Comparison of ENCODE assay signal across 26 cellular contexts in genomic region chr12:3246253-3246652, GRCh38.
"Had no signal": no experiment of that assay in that cellular context is flagged by ENCODE, and none has a peak within 500 bp of the region (broad histone marks: within the 10 kb centered on the region; RNA-seq: fewer than 3 reads in every experiment).

No MANE protein-coding gene starts in this region.

- H3K27me3 Mint-ChIP-seq: activated B cell treated with CpG ODN at 0.5 μM for 24 hours; activated CD4-positive, alpha-beta T cell treated with anti-CD3 and anti-CD28 coated beads for 36 hours had no signal

- DNase-seq: activated B cell treated with CpG ODN at 0.5 μM for 24 hours; activated CD4-positive, alpha-beta T cell treated with anti-CD3 and anti-CD28 coated beads for 36 hours; activated CD4-positive, alpha-beta T cell treated with anti-CD3 and anti-CD28 coated beads, Interleukin-2, amount 50 U/mL, for 4 hours; activated CD8-positive, alpha-beta memory T cell treated with anti-CD3 and anti-CD28 coated beads for 24 hours; activated CD8-positive, alpha-beta memory T cell treated with anti-CD3 and anti-CD28 coated beads, Interleukin-2, amount 50 U/mL, for 4 hours; activated naive CD4-positive, alpha-beta T cell; activated naive CD8-positive, alpha-beta T cell treated with anti-CD3 and anti-CD28 coated beads for 36 hours; activated T-cell treated with anti-CD3 and anti-CD28 coated beads, Interleukin-2, amount 50 U/mL, for 4 hours; endodermal cell; pancreas; right lobe of liver; stimulated activated CD4-positive, alpha-beta T cell treated with anti-CD3 and anti-CD28 coated beads, Interleukin-15, amount 100 ng/mL, for 24 hours; stomach; T-helper 9 cell; trophoblast cell had no signal

- ATAC-seq: activated CD4-positive, alpha-beta T cell treated with anti-CD3 and anti-CD28 coated beads for 36 hours; activated T-cell treated with anti-CD3 and anti-CD28 coated beads, Interleukin-2, amount 50 U/mL, for 4 hours; natural killer cell treated with Interleukin-12 subunit alpha and Interleukin-12 subunit beta and Interleukin-15 and Interleukin-18, amount 100 ng/mL, for 72 hours; pancreas; right lobe of liver; stimulated activated memory B cell treated with anti-CD40 and anti-IgM and Interleukin-4, amounts not matched to agents 10 μg/mL and 1 μg/mL and 100 μg/mL, for 72 hours had no signal

- H3K4me3 ChIP-seq: lung, pancreas, right lobe of liver, smooth muscle cell, stomach, vagina had no signal

- FAIRE-seq: astrocyte, colon, keratinocyte, pancreas had no signal

- H3K27ac ChIP-seq: epithelial cell of prostate, pancreas, right lobe of liver, stomach, vagina had no signal

- H3K4me1 ChIP-seq: pancreas had no signal

- H3K27me3 ChIP-seq: pancreas, right lobe of liver, stomach, vagina had no signal

- H3K36me3 Mint-ChIP-seq: activated naive CD8-positive, alpha-beta T cell treated with anti-CD3 and anti-CD28 coated beads for 36 hours; natural killer cell treated with Interleukin-12 subunit alpha and Interleukin-12 subunit beta and Interleukin-15 and Interleukin-18, amount 100 ng/mL, for 72 hours; stimulated activated memory B cell treated with anti-CD40 and anti-IgM and Interleukin-4, amounts not matched to agents 10 μg/mL and 1 μg/mL and 100 μg/mL, for 72 hours had no signal

- H3K9me3 Mint-ChIP-seq: activated B cell treated with CpG ODN at 0.5 μM for 24 hours; activated naive CD8-positive, alpha-beta T cell treated with anti-CD3 and anti-CD28 coated beads for 36 hours; activated T-cell treated with anti-CD3 and anti-CD28 coated beads, Interleukin-2, amount 50 U/mL, for 4 hours; activated T-helper 2 cell treated with anti-CD3 and anti-CD28 coated beads, Interferon-gamma antibody, Interleukin-2, Interleukin-4, amounts not matched to agents 10 μg/mL and 5 μg/mL and 100 μg/mL, durations not matched to agents 14 hours and 24 hours and 36 hours; central memory CD8-positive, alpha-beta T cell; natural killer cell treated with Interleukin-12 subunit alpha and Interleukin-12 subunit beta and Interleukin-15 and Interleukin-18, amount 100 ng/mL, for 72 hours; stimulated activated memory B cell treated with anti-CD40 and anti-IgM and Interleukin-4, amounts not matched to agents 10 μg/mL and 1 μg/mL and 100 μg/mL, for 72 hours had no signal

- H3K4me3 Mint-ChIP-seq: activated B cell treated with CpG ODN at 0.5 μM for 24 hours; activated CD4-positive, alpha-beta T cell treated with anti-CD3 and anti-CD28 coated beads for 36 hours; activated naive CD8-positive, alpha-beta T cell treated with anti-CD3 and anti-CD28 coated beads for 36 hours; activated T-cell treated with anti-CD3 and anti-CD28 coated beads, Interleukin-2, amount 50 U/mL, for 4 hours; central memory CD8-positive, alpha-beta T cell; endodermal cell; natural killer cell treated with Interleukin-12 subunit alpha and Interleukin-12 subunit beta and Interleukin-15 and Interleukin-18, amount 100 ng/mL, for 72 hours; stimulated activated memory B cell treated with anti-CD40 and anti-IgM and Interleukin-4, amounts not matched to agents 10 μg/mL and 1 μg/mL and 100 μg/mL, for 72 hours had no signal

- H3K9me3 ChIP-seq: pancreas, right lobe of liver, stomach, vagina had no signal

- H3K27ac Mint-ChIP-seq: activated B cell treated with CpG ODN at 0.5 μM for 24 hours; activated CD4-positive, alpha-beta T cell treated with anti-CD3 and anti-CD28 coated beads for 36 hours; activated naive CD8-positive, alpha-beta T cell treated with anti-CD3 and anti-CD28 coated beads for 36 hours; activated T-helper 2 cell treated with anti-CD3 and anti-CD28 coated beads, Interferon-gamma antibody, Interleukin-2, Interleukin-4, amounts not matched to agents 10 μg/mL and 5 μg/mL and 100 μg/mL, durations not matched to agents 14 hours and 24 hours and 36 hours; natural killer cell treated with Interleukin-12 subunit alpha and Interleukin-12 subunit beta and Interleukin-15 and Interleukin-18, amount 100 ng/mL, for 72 hours; stimulated activated memory B cell treated with anti-CD40 and anti-IgM and Interleukin-4, amounts not matched to agents 10 μg/mL and 1 μg/mL and 100 μg/mL, for 72 hours had no signal

- H3K4me2 ChIP-seq: smooth muscle cell had no signal

- H3K36me3 ChIP-seq: pancreas, right lobe of liver, vagina had no signal
